Comparison of ENCODE assay signal across 8 cellular contexts in genomic region chr19:48363810-48364563, GRCh38. TPM values are rescaled to one million over a fixed set of nuclear protein-coding genes. Genes with fewer than 3 reads are reported as not detected.
DNase-seq lines count a peak whose midpoint lies in the region; ATAC-seq and TF ChIP-seq lines count a peak whose summit lies in the region.

SYNGR4 (plus strand) TSS chr19:48364367; CDS start chr19:48365843, 1,476 bp downstream.
TMEM143 (minus strand) TSS chr19:48363940; CDS start chr19:48363920, 20 bp downstream.

- no peaks in the 10 kb centered on the region for H3K9me3 Mint-ChIP-seq in CD4-positive, CD25-positive, alpha-beta regulatory T cell

- intact Hi-C loops in left lung (cut with DNase I): no loop called here

- H3K4me3 ChIP-seq in CD4-positive, CD25-positive, alpha-beta regulatory T cell (ENCODE audit: low read depth, low read length): peak within 1 kb of the TSS; percentile 84
- H3K4me3 ChIP-seq in left lung: peak within 1 kb of the TSS; percentile 55 to 61

- ATAC-seq in CD4-positive, CD25-positive, alpha-beta regulatory T cell (ENCODE audit: low read depth in 2 of 2): peak; percentile 88 to 91
- ATAC-seq in GM19438 (IDR thresholded peaks at IDR 0.05; ENCODE audit: low read depth, unreplicated experiment) (peak; percentile 75), HG03571 (IDR thresholded peaks at IDR 0.05; ENCODE audit: unreplicated experiment) (peak; percentile 71), left lung (peak; percentile 93)

- no peaks in the 10 kb centered on the region for H3K27me3 ChIP-seq in CD4-positive, CD25-positive, alpha-beta regulatory T cell (ENCODE audit: control insufficient read depth, insufficient read depth, low read length)
- no peaks in the 10 kb centered on the region for H3K27me3 ChIP-seq in left lung

- peaks cover 18% of the 10 kb centered on the region for H3K4me1 ChIP-seq in CD4-positive, CD25-positive, alpha-beta regulatory T cell (ENCODE audit: control insufficient read depth, insufficient read depth, low read length, poor library complexity, severe bottlenecking)
- peaks cover 0 to 18% of the 10 kb centered on the region in 2 donors for H3K4me1 ChIP-seq in left lung

- peak; percentile 98 to 100 (median 98) for DNase-seq in CD4-positive, CD25-positive, alpha-beta regulatory T cell
- DNase-seq in NCI-H774 (lab: John Stamatoyannopoulos, UW): peak; percentile 100
- DNase-seq in activated CD4-positive, alpha-beta T cell treated with anti-CD3 and anti-CD28 coated beads, Interleukin-2, amount 50 U/mL, for 48 hours: peak; percentile 96 to 97
- DNase-seq in dermis blood vessel endothelial cell: peak; percentile 100
- DNase-seq in left lung: peak; percentile 99
- DNase-seq in stimulated activated CD4-positive, alpha-beta T cell treated with anti-CD3 and anti-CD28 coated beads, Interleukin-2, amount 100 ng/mL, for 4 hours (ENCODE audit: low read depth): peak; percentile 97

- no peaks in the 10 kb centered on the region for H3K36me3 ChIP-seq in CD4-positive, CD25-positive, alpha-beta regulatory T cell (ENCODE audit: control insufficient read depth, insufficient read depth, low read length)
- H3K36me3 ChIP-seq in left lung: no peaks in the 10 kb centered on the region

- peaks cover 5% of the 10 kb centered on the region for H3K27me3 Mint-ChIP-seq in CD4-positive, CD25-positive, alpha-beta regulatory T cell

- H3K36me3 Mint-ChIP-seq in CD4-positive, CD25-positive, alpha-beta regulatory T cell: no peaks in the 10 kb centered on the region

- H3K27ac ChIP-seq in CD4-positive, CD25-positive, alpha-beta regulatory T cell (ENCODE audit: insufficient read depth, low read length, poor library complexity, severe bottlenecking): peak within 1 kb of the TSS; percentile 84
- peak within 1 kb of the TSS; percentile 91 to 96 for H3K27ac ChIP-seq in left lung

- H3K4me3 Mint-ChIP-seq in CD4-positive, CD25-positive, alpha-beta regulatory T cell: peak within 1 kb of the TSS; percentile 85 to 92 (median 89)

- peak within 1 kb of the TSS; percentile 92 to 96 (median 92) for H3K27ac Mint-ChIP-seq in CD4-positive, CD25-positive, alpha-beta regulatory T cell

- TF ChIP-seq CTCF in left lung (IDR thresholded peaks at IDR 0.05): peak in 1 of 2 donors; percentile 17

- peaks cover 0 to 21% (median 5%) of the 10 kb centered on the region in 4 donors for H3K4me1 Mint-ChIP-seq in CD4-positive, CD25-positive, alpha-beta regulatory T cell

- no peaks in the 10 kb centered on the region for H3K9me3 ChIP-seq in CD4-positive, CD25-positive, alpha-beta regulatory T cell (ENCODE audit: control insufficient read depth in 2 of 2, low read length in 2 of 2)
- no peaks in the 10 kb centered on the region for H3K9me3 ChIP-seq in left lung

RNA-seq across cellular contexts. Expression of gene SYNGR4, which starts in this region (rescaled TPM):
- not detected for total RNA-seq in CD4-positive, CD25-positive, alpha-beta regulatory T cell
- not detected for polyA plus RNA-seq in CD4-positive, CD25-positive, alpha-beta regulatory T cell
- total RNA-seq in dermis blood vessel endothelial cell (not detected in 2 replicates), left lung (not detected)

RNA-seq across cellular contexts. Expression of gene TMEM143, which starts in this region (rescaled TPM):
- total RNA-seq in CD4-positive, CD25-positive, alpha-beta regulatory T cell: 9.3 TPM
- 1 to 10 TPM; 1.9 to 5.3 (median 4.5) TPM for polyA plus RNA-seq in CD4-positive, CD25-positive, alpha-beta regulatory T cell
- 1.9 and 3.8 TPM in 2 replicates for total RNA-seq in dermis blood vessel endothelial cell
- total RNA-seq in left lung: 10 to 100 TPM in 1 of 2 donors, 1 to 10 TPM in 1; 9.8 to 10.6 TPM

Comparison
In these comparisons a context has a peak if more than half of its experiments do, and no peak if none do; other contexts are left out.
1. Peak in every context shown above with its lines: DNase-seq, ATAC-seq, H3K4me3 ChIP-seq and H3K27ac ChIP-seq.